8 cellular contexts compared by ENCODE assay signal in the genomic region with DNA sequence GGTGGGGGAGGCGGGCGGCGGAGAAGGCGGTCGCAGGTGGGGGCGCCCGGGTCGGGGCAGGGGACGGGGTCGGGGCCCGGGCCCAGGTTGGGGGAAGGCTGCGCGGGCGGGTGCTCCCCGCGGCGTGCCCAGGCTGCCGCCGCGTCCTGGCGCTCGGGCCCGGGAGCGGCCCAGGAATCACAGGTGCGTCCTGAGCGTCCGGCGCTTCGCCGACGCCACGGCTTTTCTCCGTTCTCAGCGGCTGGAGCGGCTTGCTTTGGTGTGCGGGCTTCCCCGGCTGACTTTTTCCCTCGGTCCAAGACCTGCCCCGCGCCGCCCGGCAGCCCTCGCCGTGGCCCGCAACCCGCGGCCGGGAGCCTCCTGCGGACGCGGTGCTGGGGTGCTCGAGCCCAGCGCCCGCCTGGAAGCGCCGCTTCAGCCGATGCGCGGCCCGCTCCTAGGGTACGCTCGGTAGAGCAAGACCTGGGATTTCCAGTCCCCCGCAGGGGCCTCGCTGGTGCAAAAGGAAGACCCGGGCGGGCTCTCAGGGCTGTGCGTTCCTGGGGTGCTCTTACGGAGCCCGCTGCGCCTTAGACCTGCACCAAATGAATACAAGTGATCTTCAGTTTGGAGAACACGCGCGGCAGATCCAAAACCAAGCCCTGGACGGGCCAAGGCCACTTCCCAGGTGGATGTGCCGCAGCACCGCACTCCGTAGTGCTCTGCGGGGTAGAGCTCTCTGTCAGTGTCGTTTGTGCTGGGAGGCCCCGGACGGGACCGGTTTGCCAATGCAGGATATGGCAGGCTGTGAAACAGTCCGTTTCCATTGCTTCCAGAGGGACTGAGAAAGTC. TPM values are rescaled to one million over a fixed set of nuclear protein-coding genes. Genes with fewer than 3 reads are reported as not detected.
DNase-seq lines count a peak whose midpoint lies in the region; ATAC-seq, FAIRE-seq and TF ChIP-seq lines count a peak whose summit lies in the region.

No MANE protein-coding gene starts in this region.

- peak overlapping the region; percentile 3 for H4K91ac ChIP-seq in H1 (replicated peaks; ENCODE audit: insufficient read length, low read length)

- H3K4me3 ChIP-seq in H1 (ENCODE audit: extremely low read depth in 1 of 4, insufficient read depth in 2 of 4, low read depth in 3 of 4, low read length in 4 of 4) (peak overlapping the region; percentile 44 to 89 (median 65)), mesendoderm (ENCODE audit: low read length) (peak overlapping the region; percentile 62), thoracic aorta (peak overlapping the region; percentile 76)

- H4K5ac ChIP-seq in H1 (ENCODE audit: insufficient read length, low read depth, low read length) = no peak overlapping the region
- no peak overlapping the region for H4K5ac ChIP-seq in mesendoderm (ENCODE audit: low read length)

- no peak overlapping the region for H3K14ac ChIP-seq in H1 (ENCODE audit: insufficient read length)

- no peak overlapping the region for H2AFZ ChIP-seq in H1 (ENCODE audit: low read length)

- H3K79me1 ChIP-seq in H1 (ENCODE audit: low read depth, low read length) (peaks cover 8% of the 10 kb centered on the region), mesendoderm (ENCODE audit: low read length) (peaks cover 3% of the 10 kb centered on the region)

- TF ChIP-seq RAD21 in H1 (IDR thresholded peaks at IDR 0.05 in 1 of 2, conservative IDR thresholded peaks at IDR 0.05 in 1 of 2; ENCODE audit: low read depth in 2 of 2, low read length in 2 of 2) = no peak

- no peak overlapping the region for H3K4ac ChIP-seq in H1 (replicated peaks; ENCODE audit: insufficient read length, low read depth, low read length)
- peak overlapping the region; percentile 89 for H3K4ac ChIP-seq in mesendoderm (ENCODE audit: low read depth, low read length)

- TF ChIP-seq POLR2A in H1 (IDR thresholded peaks at IDR 0.05; ENCODE audit: control extremely low read depth in 1 of 2, low read depth in 2 of 2, low read length in 2 of 2) = no peak

- DNase-seq in CD14-positive monocyte (ENCODE audit: low spot score) = no peak
- DNase-seq in H1 (ENCODE audit: low read depth in 1 of 2, low spot score in 2 of 2) = peak in 1 of 2 experiments; percentile 73
- peak; percentile 59 for DNase-seq in mesendoderm
- DNase-seq in thoracic aorta (ENCODE audit: low spot score) = no peak
- DNase-seq in RCC 7860 (ENCODE audit: low spot score) = no peak

- no peak for TF ChIP-seq EP300 in H1 (IDR thresholded peaks at IDR 0.05; ENCODE audit: borderline replicate concordance in 1 of 2, low read depth in 2 of 2, low read length in 2 of 2)

- H4K8ac ChIP-seq in H1 (ENCODE audit: extremely low read depth, insufficient read depth, low read length) = peak overlapping the region; percentile 91; the same call in 1 of the 2 replicates
- H4K8ac ChIP-seq in mesendoderm (ENCODE audit: low read depth, low read length) = no peak overlapping the region

- H3K4me1 ChIP-seq in H1 (replicated peaks in 1 of 4; ENCODE audit: control insufficient read depth in 3 of 4, insufficient read depth in 4 of 4, low read length in 3 of 4) = peaks cover 0 to 4% (median 0%) of the 10 kb centered on the region in 4 experiments; a peak in 1 of 7 replicates
- no peaks in the 10 kb centered on the region for H3K4me1 ChIP-seq in mesendoderm (ENCODE audit: control insufficient read depth, low read depth, low read length)
- H3K4me1 ChIP-seq in thoracic aorta (ENCODE audit: control insufficient read depth in 1 of 2, low read depth in 2 of 2) = peaks cover 7% of the 10 kb centered on the region in 2 donors

- H2BK5ac ChIP-seq in H1 (ENCODE audit: low read depth, low read length) (no peak overlapping the region), mesendoderm (ENCODE audit: low read length) (no peak overlapping the region)

- WGBS in H1 (ENCODE audit: extremely low coverage in 1 of 2, insufficient coverage in 1 of 2, insufficient read length in 1 of 2, insufficient replicate concordance in 2 of 2, low coverage in 1 of 2, low lambda C conversion rate in 2 of 2, missing lambda C conversion rate in 1 of 2), 2 experiments = 2% methylated on average over 50 of the region's 83 CpGs; no CpG with 5 or more reads in 1 of the 2 experiments
- no CpG with 5 or more reads among the region's 83 CpGs for WGBS in mesendoderm (ENCODE audit: extremely low coverage, insufficient coverage, low lambda C conversion rate)

- H3K36me3 ChIP-seq in H1 (ENCODE audit: control insufficient read depth in 2 of 4, insufficient read depth in 4 of 4, low read length in 3 of 4) (no peaks in the 10 kb centered on the region), mesendoderm (ENCODE audit: control insufficient read depth, insufficient read depth, low read length) (no peaks in the 10 kb centered on the region), thoracic aorta (no peaks in the 10 kb centered on the region)

- H3K56ac ChIP-seq in H1 (replicated peaks; ENCODE audit: insufficient read length, low read depth, low read length) (no peak overlapping the region), mesendoderm (ENCODE audit: low read length) (peak overlapping the region; percentile 90)

- ATAC-seq in GM19328 (IDR thresholded peaks at IDR 0.05; ENCODE audit: unreplicated experiment) (peak; percentile 16), HG03432 (IDR thresholded peaks at IDR 0.05; ENCODE audit: unreplicated experiment) (peak; percentile 33), thoracic aorta (ENCODE audit: insufficient number of reproducible peaks, low FRiP score, low read depth) (no peak)

- H2BK120ac ChIP-seq in H1 (replicated peaks; ENCODE audit: low read depth, low read length) = no peak overlapping the region
- peak overlapping the region; percentile 76 for H2BK120ac ChIP-seq in mesendoderm (ENCODE audit: low read depth, low read length)

- CTCF ChIA-PET in H1 (lab: Charles Lee; ENCODE audit: partially characterized antibody) = interaction anchor here (1.5 kb wide), 1 partner anchor 42 kb away, joined by 5 read pairs; no protein-coding TSS in a partner anchor

- TF ChIP-seq CTCF in CD14-positive monocyte (IDR thresholded peaks at IDR 0.05) = no peak
- no peak for TF ChIP-seq CTCF in VCaP (conservative IDR thresholded peaks at IDR 0.05)
- TF ChIP-seq CTCF in H1 (IDR thresholded peaks at IDR 0.05; ENCODE audit: control extremely low read depth in 1 of 3, insufficient read depth in 1 of 3, low read depth in 1 of 3, low read length in 3 of 3) = no peak
- TF ChIP-seq CTCF in thoracic aorta (IDR thresholded peaks at IDR 0.05) = no peak

- H2BK15ac ChIP-seq in H1 (ENCODE audit: low read length) = 0 out of 2 replicates have a peak overlapping the region, but pooled peaks have one; percentile 46
- peak overlapping the region; percentile 86 for H2BK15ac ChIP-seq in mesendoderm (replicated peaks; ENCODE audit: low read depth)

- intact Hi-C loops in CD14-positive monocyte (cut with micrococcal nuclease) = no loop called here

- peaks cover 0 to 8% of the 10 kb centered on the region in 2 donors for H3K36me3 Mint-ChIP-seq in CD14-positive monocyte

- H3K9me3 ChIP-seq in H1 (ENCODE audit: insufficient read depth in 2 of 2, low read depth in 1 of 2, low read length in 1 of 2) (no peaks in the 10 kb centered on the region), thoracic aorta (peaks cover 4% of the 10 kb centered on the region)

- H3K18ac ChIP-seq in H1 (ENCODE audit: extremely low read depth, low read length) (no peak overlapping the region; the same call in none of the 2 replicates), mesendoderm (ENCODE audit: low read length) (peak overlapping the region; percentile 100)

- H3K27ac Mint-ChIP-seq in CD14-positive monocyte = no peak overlapping the region

- POLR2A ChIA-PET in H1 (lab: Charles Lee; ENCODE audit: partially characterized antibody) = interaction anchor here (0.5 to 1.0 kb wide), 2 partner anchors 11 to 14 kb away, joined by 3 read pairs; no protein-coding TSS in a partner anchor

- peaks cover 0 to 7% of the 10 kb centered on the region in 2 experiments for H4K20me1 ChIP-seq in H1 (replicated peaks in 1 of 2; ENCODE audit: control insufficient read depth in 1 of 2, insufficient read depth in 2 of 2, low read length in 2 of 2)

- H3K27me3 ChIP-seq in H1 (replicated peaks in 1 of 4; ENCODE audit: control insufficient read depth in 3 of 4, extremely low read depth in 1 of 4, insufficient read depth in 3 of 4, low read length in 3 of 4) (peaks cover 0 to 11% (median 6%) of the 10 kb centered on the region in 4 experiments; a peak in 6 of 7 replicates), mesendoderm (ENCODE audit: insufficient read depth, low read length, poor library complexity) (no peaks in the 10 kb centered on the region), thoracic aorta (replicated peaks; ENCODE audit: insufficient read depth) (no peaks in the 10 kb centered on the region)

- H3K9ac ChIP-seq in H1 (replicated peaks in 1 of 4; ENCODE audit: extremely low read depth in 1 of 4, low read depth in 3 of 4, low read length in 3 of 4) = peak overlapping the region in 3 of 4 experiments; percentile 56 to 69 (median 58); a peak in 6 of 7 replicates
- H3K9ac ChIP-seq in mesendoderm (ENCODE audit: low read length) = peak overlapping the region; percentile 87

- H3K9me3 Mint-ChIP-seq in CD14-positive monocyte = peaks cover 5 to 23% (median 8%) of the 10 kb centered on the region in 7 donors

- H3K4me1 Mint-ChIP-seq in CD14-positive monocyte = peaks cover 9% of the 10 kb centered on the region

- peak overlapping the region; percentile 74 to 77 for H3K4me2 ChIP-seq in H1 (ENCODE audit: insufficient read depth in 1 of 2, low read depth in 2 of 2, low read length in 2 of 2)
- peak overlapping the region; percentile 84 for H3K4me2 ChIP-seq in mesendoderm (ENCODE audit: low read length)

- H3K23me2 ChIP-seq in H1 (ENCODE audit: low read depth, low read length) = peaks cover 7% of the 10 kb centered on the region; the same call in 1 of the 2 replicates

- peaks cover 14 to 25% (median 23%) of the 10 kb centered on the region in 3 donors for H3K27me3 Mint-ChIP-seq in CD14-positive monocyte (ENCODE audit: low read depth in 3 of 3)

- H2AK5ac ChIP-seq in H1 (ENCODE audit: low read depth, low read length) (no peak overlapping the region), mesendoderm (ENCODE audit: low read length) (no peak overlapping the region)

- peaks cover 2 to 27% of the 10 kb centered on the region in 2 experiments; a peak in 3 of 4 replicates for H3K79me2 ChIP-seq in H1 (ENCODE audit: control insufficient read depth in 1 of 2, insufficient read depth in 2 of 2, low read length in 2 of 2)
- H3K79me2 ChIP-seq in mesendoderm (ENCODE audit: control insufficient read depth, insufficient read depth, low read length) = peaks cover 38% of the 10 kb centered on the region

- FAIRE-seq in H1 (lab: Jason Lieb, UNC) = no peak
- no peak for FAIRE-seq in RCC 7860 (lab: Jason Lieb, UNC)

- H3K27ac ChIP-seq in VCaP (peak overlapping the region; percentile 94), H1 (ENCODE audit: low read depth, low read length) (no peak overlapping the region), mesendoderm (ENCODE audit: low read depth, low read length) (peak overlapping the region; percentile 84), thoracic aorta (peak overlapping the region; percentile 31 to 59)

- H3K23ac ChIP-seq in H1 (ENCODE audit: insufficient read length) (no peak overlapping the region), mesendoderm (ENCODE audit: low read length) (peak overlapping the region; percentile 100)

- no peak overlapping the region for H2BK20ac ChIP-seq in H1 (ENCODE audit: low read length)

- peak overlapping the region; percentile 76 to 85 for H3K4me3 Mint-ChIP-seq in CD14-positive monocyte

- no peak overlapping the region for H2BK12ac ChIP-seq in H1 (ENCODE audit: low read depth, low read length)

RNA-seq across cellular contexts. Expression of gene NIPA1, which starts 0.6 kb away (rescaled TPM):
- under 1 TPM; 0.47 to 0.54 TPM for polyA plus RNA-seq in CD14-positive monocyte
- 10.1 and 12.3 TPM in 2 replicates for total RNA-seq in H1 (2021; fragmentation: NEBNext Ultra II Directional; extraction: Animal tissue kit (Norgen Biotek cat#: 25700))
- 8.1 and 10.3 TPM in 2 replicates for polyA plus RNA-seq in H1 (2011; rRNA removed)
- polyA plus RNA-seq in H1 (2011; cell fraction: cytosol; rRNA removed) = 9.3 TPM
- 8.9 TPM for polyA plus RNA-seq in H1 (2011; cell fraction: nucleus; rRNA removed)
- polyA plus RNA-seq in H1 (2012, experiment 1 of 2) = 9.4 to 10.4 TPM (median 9.8 TPM) in 4 replicates
- 1.9 TPM for polyA plus RNA-seq in H1 (2012, experiment 2 of 2)
- 8.3 TPM for polyA plus RNA-seq in H1 (2013, experiment 1 of 2)
- polyA plus RNA-seq in H1 (2013, experiment 2 of 2) = 9.6 TPM
- polyA minus RNA-seq in H1 (2011; rRNA and poly(A)+ RNA removed) = 29.8 and 33.9 TPM in 2 replicates
- polyA minus RNA-seq in H1 (2011; cell fraction: cytosol; rRNA and poly(A)+ RNA removed) = 12.6 TPM
- polyA minus RNA-seq in H1 (2011; cell fraction: nucleus; rRNA and poly(A)+ RNA removed) = 6.4 TPM
- polyA plus RNA-seq in mesendoderm (2013, experiment 1 of 2) = 10.9 TPM
- 11.6 TPM for polyA plus RNA-seq in mesendoderm (2013, experiment 2 of 2)
- total RNA-seq in thoracic aorta = 10 to 100 TPM; 11.6 to 21.7 TPM

RNA-seq across cellular contexts. Expression of gene NIPA2, which starts 51.4 kb away (rescaled TPM):
- 10 to 100 TPM; 49.0 to 75.8 TPM for polyA plus RNA-seq in CD14-positive monocyte
- 77.4 and 81.7 TPM in 2 replicates for total RNA-seq in H1 (2021; fragmentation: NEBNext Ultra II Directional; extraction: Animal tissue kit (Norgen Biotek cat#: 25700))
- 30.3 and 38.5 TPM in 2 replicates for polyA plus RNA-seq in H1 (2011; rRNA removed)
- polyA plus RNA-seq in H1 (2011; cell fraction: cytosol; rRNA removed) = 41.3 TPM
- polyA plus RNA-seq in H1 (2011; cell fraction: nucleus; rRNA removed) = 20.3 TPM
- 42.1 to 54.4 TPM (median 45.9 TPM) in 4 replicates for polyA plus RNA-seq in H1 (2012, experiment 1 of 2)
- polyA plus RNA-seq in H1 (2012, experiment 2 of 2) = 14.2 TPM
- 70.7 TPM for polyA plus RNA-seq in H1 (2013, experiment 1 of 2)
- 77.5 TPM for polyA plus RNA-seq in H1 (2013, experiment 2 of 2)
- 30.2 and 31.6 TPM in 2 replicates for polyA minus RNA-seq in H1 (2011; rRNA and poly(A)+ RNA removed)
- polyA minus RNA-seq in H1 (2011; cell fraction: cytosol; rRNA and poly(A)+ RNA removed) = 44.5 TPM
- polyA minus RNA-seq in H1 (2011; cell fraction: nucleus; rRNA and poly(A)+ RNA removed) = 48.6 TPM
- 73.5 TPM for polyA plus RNA-seq in mesendoderm (2013, experiment 1 of 2)
- 72.3 TPM for polyA plus RNA-seq in mesendoderm (2013, experiment 2 of 2)
- total RNA-seq in thoracic aorta = 10 to 100 TPM; 40.5 to 42.1 TPM
